Comparison of ENCODE assay signal across 1 cellular context in genomic region chr9:72911247-72911775, GRCh38.
TF ChIP-seq lines count a peak whose summit lies in the region.

No MANE protein-coding gene starts in this region.

TF ChIP-seq in A549, 52 proteins besides CTCF, POLR2A, EP300 and RAD21 (continued from another document):
- TF ChIP-seq JUN (IDR thresholded peaks at IDR 0.05), result peak in 1 of 2 experiments; percentile 41; a peak in 1 of 5 replicates
- TF ChIP-seq TP53 (CRISPR knock-in tag; IDR thresholded peaks at IDR 0.05), result peak; percentile 7; the same call in 1 of the 2 replicates
- no peak for TF ChIP-seq CEBPB (IDR thresholded peaks at IDR 0.05)
- TF ChIP-seq NR3C1 (IDR thresholded peaks at IDR 0.05), result no peak
